Comparison of ENCODE assay signal across 15 cellular contexts in the genomic region with DNA sequence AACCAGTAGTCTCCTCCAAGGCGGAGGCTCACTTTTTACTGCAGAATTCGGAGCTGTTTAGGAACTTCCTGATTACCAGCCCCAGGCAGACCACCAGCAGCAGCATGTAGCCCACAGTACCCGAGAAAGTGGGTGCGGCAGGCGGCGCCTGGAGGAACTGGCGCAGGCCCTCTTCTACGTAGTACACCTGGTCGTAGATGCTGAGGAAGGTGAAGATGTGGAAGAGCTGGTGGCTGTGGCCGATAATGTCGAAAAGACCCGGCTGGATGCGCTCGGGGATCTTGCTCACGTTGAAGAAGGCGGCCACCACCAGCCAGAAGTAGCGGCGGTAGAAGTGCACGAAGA. TPM values are rescaled to one million over a fixed set of nuclear protein-coding genes. Genes with fewer than 3 reads are reported as not detected.
A peak's percentile ranks its signal among the peaks of the same experiment; 100 is the strongest.
DNase-seq lines count a peak whose midpoint lies in the region; ATAC-seq lines count a peak whose summit lies in the region.
"Had no signal": no experiment of that assay in that cellular context is flagged by ENCODE, and none has a peak within 500 bp of the region (broad histone marks: within the 10 kb centered on the region; RNA-seq: fewer than 3 reads in every experiment).

No MANE protein-coding gene starts in this region.

- H3K36me3 ChIP-seq in CD4-positive, CD25-positive, alpha-beta regulatory T cell (ENCODE audit: control insufficient read depth, insufficient read depth, low read length): no peaks in the 10 kb centered on the region
- no peaks in the 10 kb centered on the region for H3K36me3 ChIP-seq in CD8-positive, alpha-beta memory T cell (ENCODE audit: insufficient read depth, low read length)

- no peak overlapping the region for H3K4me3 ChIP-seq in CD4-positive, CD25-positive, alpha-beta regulatory T cell (ENCODE audit: low read depth, low read length)
- no peak overlapping the region for H3K4me3 ChIP-seq in CD8-positive, alpha-beta memory T cell (ENCODE audit: low read length)

- POLR2A ChIA-PET in CD8-positive, alpha-beta memory T cell (lab: Charles Lee): no interaction called here
- POLR2A ChIA-PET in activated naive CD8-positive, alpha-beta T cell treated with anti-CD3 and anti-CD28 coated beads, Interleukin-2, amount 10 ng/mL, durations not matched to agents 7 days and 5 days (lab: Charles Lee): no interaction called here
- POLR2A ChIA-PET in naive thymus-derived CD8-positive, alpha-beta T cell (lab: Charles Lee): no interaction called here

- peaks cover 4% of the 10 kb centered on the region for H3K4me1 ChIP-seq in CD4-positive, CD25-positive, alpha-beta regulatory T cell (ENCODE audit: control insufficient read depth, insufficient read depth, low read length, poor library complexity, severe bottlenecking)
- no peaks in the 10 kb centered on the region for H3K4me1 ChIP-seq in CD8-positive, alpha-beta memory T cell (ENCODE audit: insufficient read depth, low read length)

- CTCF ChIA-PET in CD8-positive, alpha-beta memory T cell (lab: Charles Lee): no interaction called here

- H3K27me3 Mint-ChIP-seq in CD4-positive, CD25-positive, alpha-beta regulatory T cell: peaks cover 86% of the 10 kb centered on the region
- H3K27me3 Mint-ChIP-seq in CD8-positive, alpha-beta memory T cell: peaks cover 40 to 85% of the 10 kb centered on the region in 2 donors
- H3K27me3 Mint-ChIP-seq in activated naive CD8-positive, alpha-beta T cell treated with anti-CD3 and anti-CD28 coated beads, Interleukin-2, amount 10 ng/mL, durations not matched to agents 7 days and 5 days: peaks cover 85% of the 10 kb centered on the region
- peaks cover 39 to 73% (median 52%) of the 10 kb centered on the region in 5 donors for H3K27me3 Mint-ChIP-seq in naive thymus-derived CD8-positive, alpha-beta T cell

- no peaks in the 10 kb centered on the region for H3K9me3 ChIP-seq in CD4-positive, CD25-positive, alpha-beta regulatory T cell (ENCODE audit: control insufficient read depth in 2 of 2, low read length in 2 of 2)
- no peaks in the 10 kb centered on the region for H3K9me3 ChIP-seq in CD8-positive, alpha-beta memory T cell (ENCODE audit: low read length)

- no peak overlapping the region for H3K27ac Mint-ChIP-seq in CD4-positive, CD25-positive, alpha-beta regulatory T cell
- H3K27ac Mint-ChIP-seq in CD8-positive, alpha-beta memory T cell: no peak overlapping the region
- no peak overlapping the region for H3K27ac Mint-ChIP-seq in activated naive CD8-positive, alpha-beta T cell treated with anti-CD3 and anti-CD28 coated beads, Interleukin-2, amount 10 ng/mL, durations not matched to agents 7 days and 5 days
- no peak overlapping the region for H3K27ac Mint-ChIP-seq in naive thymus-derived CD8-positive, alpha-beta T cell

- H3K4me3 Mint-ChIP-seq in CD4-positive, CD25-positive, alpha-beta regulatory T cell: peak overlapping the region; percentile 36 to 84 (median 77)
- peak overlapping the region; percentile 43 to 81 (median 71) for H3K4me3 Mint-ChIP-seq in CD8-positive, alpha-beta memory T cell
- H3K4me3 Mint-ChIP-seq in activated naive CD8-positive, alpha-beta T cell treated with anti-CD3 and anti-CD28 coated beads, Interleukin-2, amount 10 ng/mL, durations not matched to agents 7 days and 5 days: peak overlapping the region; percentile 77
- H3K4me3 Mint-ChIP-seq in naive thymus-derived CD8-positive, alpha-beta T cell: peak overlapping the region; percentile 55 to 86 (median 77)

- H3K27ac ChIP-seq in CD4-positive, CD25-positive, alpha-beta regulatory T cell (ENCODE audit: insufficient read depth, low read length, poor library complexity, severe bottlenecking): no peak overlapping the region
- no peak overlapping the region for H3K27ac ChIP-seq in CD8-positive, alpha-beta memory T cell (ENCODE audit: low read depth, low read length)

- peaks cover 61% of the 10 kb centered on the region for H3K27me3 ChIP-seq in CD4-positive, CD25-positive, alpha-beta regulatory T cell (ENCODE audit: control insufficient read depth, insufficient read depth, low read length)
- H3K27me3 ChIP-seq in CD8-positive, alpha-beta memory T cell (ENCODE audit: insufficient read depth, low read length, poor library complexity, severe bottlenecking): peaks cover 10% of the 10 kb centered on the region

- no peaks in the 10 kb centered on the region for H3K36me3 Mint-ChIP-seq in CD4-positive, CD25-positive, alpha-beta regulatory T cell
- no peaks in the 10 kb centered on the region for H3K36me3 Mint-ChIP-seq in CD8-positive, alpha-beta memory T cell
- peaks cover 2% of the 10 kb centered on the region for H3K36me3 Mint-ChIP-seq in activated naive CD8-positive, alpha-beta T cell treated with anti-CD3 and anti-CD28 coated beads, Interleukin-2, amount 10 ng/mL, durations not matched to agents 7 days and 5 days
- H3K36me3 Mint-ChIP-seq in naive thymus-derived CD8-positive, alpha-beta T cell: peaks cover 0 to 5% (median 0%) of the 10 kb centered on the region in 3 donors

- DNase-seq in CD4-positive, CD25-positive, alpha-beta regulatory T cell: no peak
- no peak for DNase-seq in CD8-positive, alpha-beta memory T cell
- DNase-seq in activated naive CD8-positive, alpha-beta T cell treated with anti-CD3 and anti-CD28 coated beads, Interleukin-2, amount 10 ng/mL, durations not matched to agents 7 days and 5 days: no peak
- DNase-seq in naive thymus-derived CD8-positive, alpha-beta T cell: no peak
- no peak for DNase-seq in occipital lobe (lab: John Stamatoyannopoulos, UW)
- no peak for DNase-seq in NCI-H446 (lab: John Stamatoyannopoulos, UW)
- DNase-seq: activated naive CD4-positive, alpha-beta T cell; C1 segment of cervical spinal cord; DND-41; effector memory CD4-positive, alpha-beta T cell; NCI-H2227 treated with DMSO at 0.1 percent for 48 hours; NK-92 treated with Interleukin-12 subunit alpha and Interleukin-12 subunit beta, amount 100 ng/mL, for 24 hours; T-helper 9 cell had no signal

- H3K9me3 Mint-ChIP-seq in CD4-positive, CD25-positive, alpha-beta regulatory T cell: peaks cover 0 to 5% (median 0%) of the 10 kb centered on the region in 7 donors
- no peaks in the 10 kb centered on the region for H3K9me3 Mint-ChIP-seq in CD8-positive, alpha-beta memory T cell
- no peaks in the 10 kb centered on the region for H3K9me3 Mint-ChIP-seq in activated naive CD8-positive, alpha-beta T cell treated with anti-CD3 and anti-CD28 coated beads, Interleukin-2, amount 10 ng/mL, durations not matched to agents 7 days and 5 days
- no peaks in the 10 kb centered on the region for H3K9me3 Mint-ChIP-seq in naive thymus-derived CD8-positive, alpha-beta T cell

- ATAC-seq in CD4-positive, CD25-positive, alpha-beta regulatory T cell (ENCODE audit: low read depth in 2 of 2): no peak
- no peak for ATAC-seq in activated naive CD8-positive, alpha-beta T cell treated with anti-CD3 and anti-CD28 coated beads, Interleukin-2, amount 10 ng/mL, durations not matched to agents 7 days and 5 days (ENCODE audit: low read depth)
- ATAC-seq in naive thymus-derived CD8-positive, alpha-beta T cell: no peak
- ATAC-seq in GM18870 (IDR thresholded peaks at IDR 0.05; ENCODE audit: unreplicated experiment): no peak

- H3K4me1 Mint-ChIP-seq in CD4-positive, CD25-positive, alpha-beta regulatory T cell: peaks cover 0 to 21% (median 10%) of the 10 kb centered on the region in 4 donors
- peaks cover 12 to 20% (median 17%) of the 10 kb centered on the region in 3 donors for H3K4me1 Mint-ChIP-seq in CD8-positive, alpha-beta memory T cell
- H3K4me1 Mint-ChIP-seq in activated naive CD8-positive, alpha-beta T cell treated with anti-CD3 and anti-CD28 coated beads, Interleukin-2, amount 10 ng/mL, durations not matched to agents 7 days and 5 days: peaks cover 5% of the 10 kb centered on the region
- peaks cover 6 to 15% (median 12%) of the 10 kb centered on the region in 4 donors for H3K4me1 Mint-ChIP-seq in naive thymus-derived CD8-positive, alpha-beta T cell

RNA-seq across cellular contexts. Expression of a gene that starts 1.3 kb away (rescaled TPM):
- total RNA-seq in CD4-positive, CD25-positive, alpha-beta regulatory T cell: not detected
- polyA plus RNA-seq in CD4-positive, CD25-positive, alpha-beta regulatory T cell: not detected
- not detected for total RNA-seq in CD8-positive, alpha-beta memory T cell
- not detected for polyA plus RNA-seq in CD8-positive, alpha-beta memory T cell
- total RNA-seq in activated naive CD8-positive, alpha-beta T cell treated with anti-CD3 and anti-CD28 coated beads, Interleukin-2, amount 10 ng/mL, durations not matched to agents 7 days and 5 days: not detected
- total RNA-seq in naive thymus-derived CD8-positive, alpha-beta T cell: not detected
- polyA plus RNA-seq in naive thymus-derived CD8-positive, alpha-beta T cell: not detected
- 0.94 TPM for total RNA-seq in occipital lobe
- total RNA-seq: myocyte had no signal

RNA-seq across cellular contexts. Expression of a gene that starts 39.2 kb away (rescaled TPM):
- 175 TPM for total RNA-seq in CD4-positive, CD25-positive, alpha-beta regulatory T cell
- 100 to 1,000 TPM in 3 of 4 donors, 10 to 100 TPM in 1; 94.2 to 119 (median 115) TPM for polyA plus RNA-seq in CD4-positive, CD25-positive, alpha-beta regulatory T cell
- total RNA-seq in CD8-positive, alpha-beta memory T cell: 100 to 1,000 TPM; 146 to 148 TPM
- polyA plus RNA-seq in CD8-positive, alpha-beta memory T cell: 121 TPM
- total RNA-seq in activated naive CD8-positive, alpha-beta T cell treated with anti-CD3 and anti-CD28 coated beads, Interleukin-2, amount 10 ng/mL, durations not matched to agents 7 days and 5 days: 100 to 1,000 TPM; 134 to 147 TPM
- 100 to 1,000 TPM; 168 to 169 TPM for total RNA-seq in naive thymus-derived CD8-positive, alpha-beta T cell
- 100 to 1,000 TPM; 110 to 131 (median 125) TPM for polyA plus RNA-seq in naive thymus-derived CD8-positive, alpha-beta T cell
- 160 TPM for total RNA-seq in occipital lobe
